ENCODE assay signal across 26 cellular contexts in the genomic region with DNA sequence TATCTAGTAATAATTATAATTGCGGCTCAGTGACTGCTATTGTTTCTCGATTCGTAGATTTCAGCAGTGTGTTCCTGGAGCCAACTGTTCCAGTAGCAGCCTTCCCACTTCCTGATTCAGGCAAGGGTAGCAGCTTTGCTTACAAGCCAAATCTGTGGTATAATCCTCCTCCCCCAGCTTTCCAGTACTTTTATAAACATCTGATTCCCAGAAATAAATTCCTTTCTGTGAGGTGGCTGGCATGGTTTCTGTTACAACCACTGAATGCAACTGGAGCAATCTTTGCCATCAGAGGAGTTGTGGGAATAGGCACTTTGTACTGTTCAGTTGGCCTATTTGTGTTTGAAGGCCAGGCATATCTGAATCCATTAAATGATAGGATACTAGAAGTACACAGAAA.
DNase-seq lines count a peak whose midpoint lies in the region; ATAC-seq and TF ChIP-seq lines count a peak whose summit lies in the region.
"Had no signal": no experiment of that assay in that cellular context is flagged by ENCODE, and none has a peak within 500 bp of the region (broad histone marks: within the 10 kb centered on the region; RNA-seq: fewer than 3 reads in every experiment).

No MANE protein-coding gene starts in this region.

- no peak for ATAC-seq in GM21447 (IDR thresholded peaks at IDR 0.05; ENCODE audit: unreplicated experiment)
- ATAC-seq: activated CD8-positive, alpha-beta T cell treated with anti-CD3 and anti-CD28 coated beads for 36 hours; heart right ventricle; lower lobe of right lung; natural killer cell; stimulated activated naive B cell treated with anti-CD40 and anti-IgM and Interleukin-4, amounts not matched to agents 10 μg/mL and 1 μg/mL and 100 μg/mL, for 72 hours had no signal

- DNase-seq in H4 (ENCODE audit: low spot score) (peak; percentile 89), amniotic epithelial cell (ENCODE audit: low read depth) (peak; percentile 65), fibroblast of peridontal ligament (ENCODE audit: extremely low read depth) (peak; percentile 69), skeletal muscle cell (ENCODE audit: low read depth) (peak; percentile 3), NCI-H748 (lab: John Stamatoyannopoulos, UW; ENCODE audit: unreplicated experiment) (no peak), SKM-1 (lab: John Stamatoyannopoulos, UW; ENCODE audit: unreplicated experiment) (no peak), HEK293T (ENCODE audit: extremely low spot score) (no peak)
- DNase-seq: activated CD4-positive, alpha-beta T cell treated with anti-CD3 and anti-CD28 coated beads for 1 hour; activated CD8-positive, alpha-beta memory T cell treated with anti-CD3 and anti-CD28 coated beads, Interleukin-2, amount 50 U/mL, for 48 hours; activated CD8-positive, alpha-beta T cell treated with anti-CD3 and anti-CD28 coated beads for 36 hours; activated naive CD4-positive, alpha-beta T cell treated with Interleukin-2 at 50 U/mL for 16 hours; adrenal gland; colonic mucosa; effector memory CD4-positive, alpha-beta T cell; foreskin melanocyte; GF-D8; heart right ventricle; lower lobe of right lung; natural killer cell; NCI-H1436 treated with DMSO at 0.1 percent for 48 hours; NCI-H2107; NCI-H446; occipital lobe; SHP77 treated with DMSO at 0.1 percent for 48 hours; stimulated activated naive B cell treated with anti-CD40 and anti-IgM and Interleukin-4, amounts not matched to agents 10 μg/mL and 1 μg/mL and 100 μg/mL, for 72 hours had no signal

- POLR2A ChIA-PET in HEK293T (lab: Yijun Ruan, JAX): no interaction called here

- no peak overlapping the region for H3K4me3 ChIP-seq in skeletal muscle cell (ENCODE audit: low read depth, low read length)
- H3K4me3 ChIP-seq: adrenal gland, colonic mucosa, heart right ventricle, lower lobe of right lung had no signal

- CTCF ChIA-PET in HEK293T (lab: Yijun Ruan, JAX): no interaction called here

TF ChIP-seq in HEK293T, 16 proteins besides CTCF, POLR2A, EP300 and RAD21:
- no peak for TF ChIP-seq L3MBTL2 (conservative IDR thresholded peaks at IDR 0.05)
- no peak for TF ChIP-seq CTBP1 (IDR thresholded peaks at IDR 0.05; ENCODE audit: borderline replicate concordance)

Comparison
In these comparisons a context has a peak if more than half of its experiments do, and no peak if none do; other contexts are left out.
1. DNase-seq: peak in H4 (single experiment), amniotic epithelial cell (single experiment), fibroblast of peridontal ligament (single experiment) and skeletal muscle cell (single experiment); none in NCI-H748 (single experiment), SKM-1 (single experiment) and HEK293T (single experiment).